1 cellular context compared by ENCODE assay signal in the genomic region with DNA sequence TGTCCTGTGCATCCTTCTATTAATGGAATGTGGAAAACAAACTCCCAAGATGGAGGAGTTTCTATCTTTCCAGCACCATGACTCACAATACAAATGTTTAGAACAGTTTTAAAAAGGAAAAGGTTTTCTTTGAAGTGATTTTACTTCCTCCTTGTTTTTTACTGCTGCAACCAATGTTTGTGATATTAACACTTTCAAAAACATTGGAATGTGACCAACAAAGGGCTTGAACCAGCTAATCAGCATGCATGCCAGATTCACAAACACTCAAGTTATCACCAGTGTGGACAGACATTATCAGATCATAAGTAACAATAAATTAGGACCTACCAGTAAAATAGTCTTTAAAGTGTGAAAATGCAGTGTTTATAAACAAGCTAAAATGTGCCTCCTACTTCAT.
A peak's percentile ranks its signal among the peaks of the same experiment; 100 is the strongest.
TF ChIP-seq lines count a peak whose summit lies in the region.

No MANE protein-coding gene starts in this region.

TF ChIP-seq in HepG2, 621 proteins besides CTCF, POLR2A, EP300 and RAD21 (continued from another document and continues in another):
- no peak for TF ChIP-seq ZNF749 (CRISPR knock-in tag; IDR thresholded peaks at IDR 0.05; ENCODE audit: borderline replicate concordance)
- TF ChIP-seq, protein P1, sequence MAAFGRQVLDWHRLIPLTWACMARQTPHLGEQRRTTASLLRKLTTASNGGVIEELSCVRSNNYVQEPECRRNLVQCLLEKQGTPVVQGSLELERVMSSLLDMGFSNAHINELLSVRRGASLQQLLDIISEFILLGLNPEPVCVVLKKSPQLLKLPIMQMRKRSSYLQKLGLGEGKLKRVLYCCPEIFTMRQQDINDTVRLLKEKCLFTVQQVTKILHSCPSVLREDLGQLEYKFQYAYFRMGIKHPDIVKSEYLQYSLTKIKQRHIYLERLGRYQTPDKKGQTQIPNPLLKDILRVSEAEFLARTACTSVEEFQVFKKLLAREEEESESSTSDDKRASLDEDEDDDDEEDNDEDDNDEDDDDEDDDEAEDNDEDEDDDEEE (CRISPR knock-in tag; IDR thresholded peaks at IDR 0.05) = no peak
- no peak for TF ChIP-seq RFX5 (IDR thresholded peaks at IDR 0.05; ENCODE audit: low read depth, low read length)
- no peak for TF ChIP-seq TFDP2 (CRISPR knock-in tag; IDR thresholded peaks at IDR 0.05)
- TF ChIP-seq KDM2A (CRISPR knock-in tag; IDR thresholded peaks at IDR 0.05; ENCODE audit: borderline replicate concordance, low read depth) = no peak
- TF ChIP-seq, protein P2, sequence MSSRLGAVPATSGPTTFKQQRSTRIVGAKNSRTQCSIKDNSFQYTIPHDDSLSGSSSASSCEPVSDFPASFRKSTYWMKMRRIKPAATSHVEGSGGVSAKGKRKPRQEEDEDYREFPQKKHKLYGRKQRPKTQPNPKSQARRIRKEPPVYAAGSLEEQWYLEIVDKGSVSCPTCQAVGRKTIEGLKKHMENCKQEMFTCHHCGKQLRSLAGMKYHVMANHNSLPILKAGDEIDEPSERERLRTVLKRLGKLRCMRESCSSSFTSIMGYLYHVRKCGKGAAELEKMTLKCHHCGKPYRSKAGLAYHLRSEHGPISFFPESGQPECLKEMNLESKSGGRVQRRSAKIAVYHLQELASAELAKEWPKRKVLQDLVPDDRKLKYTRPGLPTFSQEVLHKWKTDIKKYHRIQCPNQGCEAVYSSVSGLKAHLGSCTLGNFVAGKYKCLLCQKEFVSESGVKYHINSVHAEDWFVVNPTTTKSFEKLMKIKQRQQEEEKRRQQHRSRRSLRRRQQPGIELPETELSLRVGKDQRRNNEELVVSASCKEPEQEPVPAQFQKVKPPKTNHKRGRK (CRISPR knock-in tag; IDR thresholded peaks at IDR 0.05) = no peak
- TF ChIP-seq ELF3 (CRISPR knock-in tag; IDR thresholded peaks at IDR 0.05) = peak; percentile 93
- no peak for TF ChIP-seq KAT8 (CRISPR knock-in tag; IDR thresholded peaks at IDR 0.05)
- TF ChIP-seq ZNF264 (CRISPR knock-in tag; IDR thresholded peaks at IDR 0.05) = no peak
- no peak for TF ChIP-seq MYNN (CRISPR knock-in tag; IDR thresholded peaks at IDR 0.05; ENCODE audit: low read depth)
- no peak for TF ChIP-seq ZNF777 (CRISPR knock-in tag; IDR thresholded peaks at IDR 0.05)
- TF ChIP-seq ZNF124 (CRISPR knock-in tag; IDR thresholded peaks at IDR 0.05) = no peak
- TF ChIP-seq, protein P3, sequence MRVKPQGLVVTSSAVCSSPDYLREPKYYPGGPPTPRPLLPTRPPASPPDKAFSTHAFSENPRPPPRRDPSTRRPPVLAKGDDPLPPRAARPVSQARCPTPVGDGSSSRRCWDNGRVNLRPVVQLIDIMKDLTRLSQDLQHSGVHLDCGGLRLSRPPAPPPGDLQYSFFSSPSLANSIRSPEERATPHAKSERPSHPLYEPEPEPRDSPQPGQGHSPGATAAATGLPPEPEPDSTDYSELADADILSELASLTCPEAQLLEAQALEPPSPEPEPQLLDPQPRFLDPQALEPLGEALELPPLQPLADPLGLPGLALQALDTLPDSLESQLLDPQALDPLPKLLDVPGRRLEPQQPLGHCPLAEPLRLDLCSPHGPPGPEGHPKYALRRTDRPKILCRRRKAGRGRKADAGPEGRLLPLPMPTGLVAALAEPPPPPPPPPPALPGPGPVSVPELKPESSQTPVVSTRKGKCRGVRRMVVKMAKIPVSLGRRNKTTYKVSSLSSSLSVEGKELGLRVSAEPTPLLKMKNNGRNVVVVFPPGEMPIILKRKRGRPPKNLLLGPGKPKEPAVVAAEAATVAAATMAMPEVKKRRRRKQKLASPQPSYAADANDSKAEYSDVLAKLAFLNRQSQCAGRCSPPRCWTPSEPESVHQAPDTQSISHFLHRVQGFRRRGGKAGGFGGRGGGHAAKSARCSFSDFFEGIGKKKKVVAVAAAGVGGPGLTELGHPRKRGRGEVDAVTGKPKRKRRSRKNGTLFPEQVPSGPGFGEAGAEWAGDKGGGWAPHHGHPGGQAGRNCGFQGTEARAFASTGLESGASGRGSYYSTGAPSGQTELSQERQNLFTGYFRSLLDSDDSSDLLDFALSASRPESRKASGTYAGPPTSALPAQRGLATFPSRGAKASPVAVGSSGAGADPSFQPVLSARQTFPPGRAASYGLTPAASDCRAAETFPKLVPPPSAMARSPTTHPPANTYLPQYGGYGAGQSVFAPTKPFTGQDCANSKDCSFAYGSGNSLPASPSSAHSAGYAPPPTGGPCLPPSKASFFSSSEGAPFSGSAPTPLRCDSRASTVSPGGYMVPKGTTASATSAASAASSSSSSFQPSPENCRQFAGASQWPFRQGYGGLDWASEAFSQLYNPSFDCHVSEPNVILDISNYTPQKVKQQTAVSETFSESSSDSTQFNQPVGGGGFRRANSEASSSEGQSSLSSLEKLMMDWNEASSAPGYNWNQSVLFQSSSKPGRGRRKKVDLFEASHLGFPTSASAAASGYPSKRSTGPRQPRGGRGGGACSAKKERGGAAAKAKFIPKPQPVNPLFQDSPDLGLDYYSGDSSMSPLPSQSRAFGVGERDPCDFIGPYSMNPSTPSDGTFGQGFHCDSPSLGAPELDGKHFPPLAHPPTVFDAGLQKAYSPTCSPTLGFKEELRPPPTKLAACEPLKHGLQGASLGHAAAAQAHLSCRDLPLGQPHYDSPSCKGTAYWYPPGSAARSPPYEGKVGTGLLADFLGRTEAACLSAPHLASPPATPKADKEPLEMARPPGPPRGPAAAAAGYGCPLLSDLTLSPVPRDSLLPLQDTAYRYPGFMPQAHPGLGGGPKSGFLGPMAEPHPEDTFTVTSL (CRISPR knock-in tag; IDR thresholded peaks at IDR 0.05; ENCODE audit: borderline replicate concordance) = peak; percentile 52; the same call in 1 of the 2 replicates
- TF ChIP-seq RFXANK (CRISPR knock-in tag; IDR thresholded peaks at IDR 0.05) = no peak
- peak; percentile 61 for TF ChIP-seq TEAD3 (CRISPR knock-in tag; optimal IDR thresholded peaks at IDR 0.05; ENCODE audit: borderline replicate concordance)
- TF ChIP-seq ZNF513 (CRISPR knock-in tag; conservative IDR thresholded peaks at IDR 0.05) = no peak
- no peak for TF ChIP-seq ZNF12 (CRISPR knock-in tag; IDR thresholded peaks at IDR 0.05)
- no peak for TF ChIP-seq ZNF34 (CRISPR knock-in tag; IDR thresholded peaks at IDR 0.05; ENCODE audit: borderline replicate concordance)
- TF ChIP-seq NRL (CRISPR knock-in tag; IDR thresholded peaks at IDR 0.05; ENCODE audit: borderline replicate concordance) = no peak
- TF ChIP-seq, protein P4, sequence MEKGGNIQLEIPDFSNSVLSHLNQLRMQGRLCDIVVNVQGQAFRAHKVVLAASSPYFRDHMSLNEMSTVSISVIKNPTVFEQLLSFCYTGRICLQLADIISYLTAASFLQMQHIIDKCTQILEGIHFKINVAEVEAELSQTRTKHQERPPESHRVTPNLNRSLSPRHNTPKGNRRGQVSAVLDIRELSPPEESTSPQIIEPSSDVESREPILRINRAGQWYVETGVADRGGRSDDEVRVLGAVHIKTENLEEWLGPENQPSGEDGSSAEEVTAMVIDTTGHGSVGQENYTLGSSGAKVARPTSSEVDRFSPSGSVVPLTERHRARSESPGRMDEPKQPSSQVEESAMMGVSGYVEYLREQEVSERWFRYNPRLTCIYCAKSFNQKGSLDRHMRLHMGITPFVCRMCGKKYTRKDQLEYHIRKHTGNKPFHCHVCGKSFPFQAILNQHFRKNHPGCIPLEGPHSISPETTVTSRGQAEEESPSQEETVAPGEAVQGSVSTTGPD (CRISPR knock-in tag; IDR thresholded peaks at IDR 0.05) = no peak
- 0 out of 2 replicates have a peak, but pooled peaks have one; percentile 34 for TF ChIP-seq SAP130 (CRISPR knock-in tag; IDR thresholded peaks at IDR 0.05; ENCODE audit: low read depth)
- no peak for TF ChIP-seq ZC3H4 (CRISPR knock-in tag; IDR thresholded peaks at IDR 0.05; ENCODE audit: borderline replicate concordance)
- TF ChIP-seq THAP7 (CRISPR knock-in tag; IDR thresholded peaks at IDR 0.05) = no peak
- no peak for TF ChIP-seq DNMT1 (CRISPR knock-in tag; IDR thresholded peaks at IDR 0.05)
- no peak for TF ChIP-seq NPAS2 (CRISPR knock-in tag; IDR thresholded peaks at IDR 0.05; ENCODE audit: borderline replicate concordance)
- no peak for TF ChIP-seq PITX1 (CRISPR knock-in tag; IDR thresholded peaks at IDR 0.05)
- TF ChIP-seq TARDBP (CRISPR knock-in tag; IDR thresholded peaks at IDR 0.05) = no peak
- no peak for TF ChIP-seq ZNF773 (CRISPR knock-in tag; IDR thresholded peaks at IDR 0.05; ENCODE audit: borderline replicate concordance)
- TF ChIP-seq ZBTB7B (CRISPR knock-in tag; IDR thresholded peaks at IDR 0.05) = no peak
- no peak for TF ChIP-seq DZIP1 (CRISPR knock-in tag; IDR thresholded peaks at IDR 0.05)
- TF ChIP-seq MXI1 (IDR thresholded peaks at IDR 0.05; ENCODE audit: borderline replicate concordance, low read depth, low read length) = no peak; the same call in 2 of the 3 replicates
- TF ChIP-seq REPIN1 (CRISPR knock-in tag; IDR thresholded peaks at IDR 0.05; ENCODE audit: borderline replicate concordance, low read depth) = no peak
- TF ChIP-seq ZNF747 (CRISPR knock-in tag; IDR thresholded peaks at IDR 0.05; ENCODE audit: borderline replicate concordance) = no peak
- TF ChIP-seq NCOA2 (CRISPR knock-in tag; IDR thresholded peaks at IDR 0.05) = 0 out of 2 replicates have a peak, but pooled peaks have one; percentile 53
- TF ChIP-seq RNF2 (conservative IDR thresholded peaks at IDR 0.05; ENCODE audit: low read depth) = no peak
- no peak for TF ChIP-seq HNF4A (CRISPR knock-in tag; IDR thresholded peaks at IDR 0.05)
- TF ChIP-seq ADNP (CRISPR knock-in tag; IDR thresholded peaks at IDR 0.05) = no peak
- no peak for TF ChIP-seq TEAD2 (CRISPR knock-in tag; IDR thresholded peaks at IDR 0.05)
- TF ChIP-seq KDM1A (CRISPR knock-in tag; IDR thresholded peaks at IDR 0.05) = no peak
- TF ChIP-seq PRDM4 (CRISPR knock-in tag; IDR thresholded peaks at IDR 0.05; ENCODE audit: borderline replicate concordance) = no peak
- TF ChIP-seq SSRP1 (CRISPR knock-in tag; IDR thresholded peaks at IDR 0.05) = no peak
- no peak for TF ChIP-seq FIP1L1 (IDR thresholded peaks at IDR 0.05; ENCODE audit: borderline replicate concordance, insufficient read depth, low read depth, low read length)
- TF ChIP-seq ZNF501 (CRISPR knock-in tag; IDR thresholded peaks at IDR 0.05) = no peak
